ENCODE assay signal across 1 cellular context in the genomic region with DNA sequence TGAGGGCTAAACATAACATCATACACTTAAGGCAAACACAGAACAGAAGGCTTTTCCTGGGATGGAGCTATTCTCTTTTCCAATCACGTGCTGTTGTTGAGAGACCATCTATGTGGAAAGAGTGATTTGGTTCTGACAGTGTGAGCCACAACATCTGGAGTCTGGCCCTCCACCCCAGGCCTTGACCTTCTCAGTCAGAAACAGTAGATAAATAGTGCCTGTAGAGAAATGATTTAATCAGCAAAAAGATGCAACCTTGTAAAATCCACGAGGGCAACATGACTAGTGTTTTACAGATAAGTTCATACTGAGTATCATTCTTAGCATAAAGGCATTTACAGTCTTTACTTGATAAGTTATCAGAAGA.
TF ChIP-seq lines count a peak whose summit lies in the region.

No MANE protein-coding gene starts in this region.

TF ChIP-seq in K562, 482 proteins besides CTCF, POLR2A, EP300 and RAD21 (continued from another document and continues in another):
- peak; percentile 21; the same call in 1 of the 2 replicates for TF ChIP-seq MAFF (IDR thresholded peaks at IDR 0.05; ENCODE audit: low read length)
- no peak for TF ChIP-seq ZNF766 (CRISPR knock-in tag; conservative IDR thresholded peaks at IDR 0.05)
- TF ChIP-seq PML (IDR thresholded peaks at IDR 0.05; ENCODE audit: low read length), result peak; percentile 68; the same call in 1 of the 2 replicates
- no peak for TF ChIP-seq SRSF9 (IDR thresholded peaks at IDR 0.05; ENCODE audit: borderline replicate concordance, low read depth, low read length)
- TF ChIP-seq ZNF586 (CRISPR knock-in tag; conservative IDR thresholded peaks at IDR 0.05), result no peak
- TF ChIP-seq, protein P1, sequence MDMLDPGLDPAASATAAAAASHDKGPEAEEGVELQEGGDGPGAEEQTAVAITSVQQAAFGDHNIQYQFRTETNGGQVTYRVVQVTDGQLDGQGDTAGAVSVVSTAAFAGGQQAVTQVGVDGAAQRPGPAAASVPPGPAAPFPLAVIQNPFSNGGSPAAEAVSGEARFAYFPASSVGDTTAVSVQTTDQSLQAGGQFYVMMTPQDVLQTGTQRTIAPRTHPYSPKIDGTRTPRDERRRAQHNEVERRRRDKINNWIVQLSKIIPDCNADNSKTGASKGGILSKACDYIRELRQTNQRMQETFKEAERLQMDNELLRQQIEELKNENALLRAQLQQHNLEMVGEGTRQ (CRISPR knock-in tag; IDR thresholded peaks at IDR 0.05), result no peak
- TF ChIP-seq HLTF (IDR thresholded peaks at IDR 0.05), result no peak
- TF ChIP-seq, protein P2, sequence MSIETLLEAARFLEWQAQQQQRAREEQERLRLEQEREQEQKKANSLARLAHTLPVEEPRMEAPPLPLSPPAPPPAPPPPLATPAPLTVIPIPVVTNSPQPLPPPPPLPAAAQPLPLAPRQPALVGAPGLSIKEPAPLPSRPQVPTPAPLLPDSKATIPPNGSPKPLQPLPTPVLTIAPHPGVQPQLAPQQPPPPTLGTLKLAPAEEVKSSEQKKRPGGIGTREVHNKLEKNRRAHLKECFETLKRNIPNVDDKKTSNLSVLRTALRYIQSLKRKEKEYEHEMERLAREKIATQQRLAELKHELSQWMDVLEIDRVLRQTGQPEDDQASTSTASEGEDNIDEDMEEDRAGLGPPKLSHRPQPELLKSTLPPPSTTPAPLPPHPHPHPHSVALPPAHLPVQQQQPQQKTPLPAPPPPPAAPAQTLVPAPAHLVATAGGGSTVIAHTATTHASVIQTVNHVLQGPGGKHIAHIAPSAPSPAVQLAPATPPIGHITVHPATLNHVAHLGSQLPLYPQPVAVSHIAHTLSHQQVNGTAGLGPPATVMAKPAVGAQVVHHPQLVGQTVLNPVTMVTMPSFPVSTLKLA (conservative IDR thresholded peaks at IDR 0.05), result no peak
- no peak for TF ChIP-seq ZSCAN32 (CRISPR knock-in tag; IDR thresholded peaks at IDR 0.05)
- no peak for TF ChIP-seq BRF1 (IDR thresholded peaks at IDR 0.05; ENCODE audit: borderline replicate concordance, extremely low read depth, insufficient read length)
- TF ChIP-seq, protein P3, sequence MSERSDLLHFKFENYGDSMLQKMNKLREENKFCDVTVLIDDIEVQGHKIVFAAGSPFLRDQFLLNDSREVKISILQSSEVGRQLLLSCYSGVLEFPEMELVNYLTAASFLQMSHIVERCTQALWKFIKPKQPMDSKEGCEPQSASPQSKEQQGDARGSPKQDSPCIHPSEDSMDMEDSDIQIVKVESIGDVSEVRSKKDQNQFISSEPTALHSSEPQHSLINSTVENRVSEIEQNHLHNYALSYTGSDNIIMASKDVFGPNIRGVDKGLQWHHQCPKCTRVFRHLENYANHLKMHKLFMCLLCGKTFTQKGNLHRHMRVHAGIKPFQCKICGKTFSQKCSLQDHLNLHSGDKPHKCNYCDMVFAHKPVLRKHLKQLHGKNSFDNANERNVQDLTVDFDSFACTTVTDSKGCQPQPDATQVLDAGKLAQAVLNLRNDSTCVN (CRISPR knock-in tag; IDR thresholded peaks at IDR 0.05), result no peak
- peak; percentile 26 for TF ChIP-seq MEIS2 (IDR thresholded peaks at IDR 0.05; ENCODE audit: partially characterized antibody)
- no peak for TF ChIP-seq PRPF4 (IDR thresholded peaks at IDR 0.05; ENCODE audit: insufficient read depth, low read depth, low read length, poor library complexity, severe bottlenecking)
- no peak for TF ChIP-seq ZNF354B (CRISPR knock-in tag; IDR thresholded peaks at IDR 0.05)
- no peak for TF ChIP-seq XRCC4 (IDR thresholded peaks at IDR 0.05; ENCODE audit: extremely low read depth, insufficient read depth, insufficient read length)
- peak; percentile 90 for TF ChIP-seq TEAD4 (IDR thresholded peaks at IDR 0.05; ENCODE audit: low read length)
- no peak for TF ChIP-seq TEAD4 (CRISPR knock-in tag; IDR thresholded peaks at IDR 0.05; ENCODE audit: borderline replicate concordance)
- TF ChIP-seq ARID2 (IDR thresholded peaks at IDR 0.05), result no peak
- TF ChIP-seq ARID1B (IDR thresholded peaks at IDR 0.05), result peak; percentile 77
- TF ChIP-seq CBFA2T2 (conservative IDR thresholded peaks at IDR 0.05), result peak; percentile 80
- no peak for TF ChIP-seq XRCC3 (IDR thresholded peaks at IDR 0.05)
- TF ChIP-seq, protein P4, sequence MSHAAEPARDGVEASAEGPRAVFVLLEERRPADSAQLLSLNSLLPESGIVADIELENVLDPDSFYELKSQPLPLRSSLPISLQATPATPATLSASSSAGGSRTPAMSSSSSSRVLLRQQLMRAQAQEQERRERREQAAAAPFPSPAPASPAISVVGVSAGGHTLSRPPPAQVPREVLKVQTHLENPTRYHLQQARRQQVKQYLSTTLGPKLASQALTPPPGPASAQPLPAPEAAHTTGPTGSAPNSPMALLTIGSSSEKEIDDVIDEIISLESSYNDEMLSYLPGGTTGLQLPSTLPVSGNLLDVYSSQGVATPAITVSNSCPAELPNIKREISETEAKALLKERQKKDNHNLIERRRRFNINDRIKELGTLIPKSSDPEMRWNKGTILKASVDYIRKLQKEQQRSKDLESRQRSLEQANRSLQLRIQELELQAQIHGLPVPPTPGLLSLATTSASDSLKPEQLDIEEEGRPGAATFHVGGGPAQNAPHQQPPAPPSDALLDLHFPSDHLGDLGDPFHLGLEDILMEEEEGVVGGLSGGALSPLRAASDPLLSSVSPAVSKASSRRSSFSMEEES (CRISPR knock-in tag; IDR thresholded peaks at IDR 0.05), result peak; percentile 17; the same call in 1 of the 2 replicates
- TF ChIP-seq, protein P5, sequence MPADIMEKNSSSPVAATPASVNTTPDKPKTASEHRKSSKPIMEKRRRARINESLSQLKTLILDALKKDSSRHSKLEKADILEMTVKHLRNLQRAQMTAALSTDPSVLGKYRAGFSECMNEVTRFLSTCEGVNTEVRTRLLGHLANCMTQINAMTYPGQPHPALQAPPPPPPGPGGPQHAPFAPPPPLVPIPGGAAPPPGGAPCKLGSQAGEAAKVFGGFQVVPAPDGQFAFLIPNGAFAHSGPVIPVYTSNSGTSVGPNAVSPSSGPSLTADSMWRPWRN (IDR thresholded peaks at IDR 0.05; ENCODE audit: low read depth), result 0 out of 2 replicates have a peak, but pooled peaks have one; percentile 20
- TF ChIP-seq ZNF133 (CRISPR knock-in tag; IDR thresholded peaks at IDR 0.05), result no peak
- TF ChIP-seq, protein P6, sequence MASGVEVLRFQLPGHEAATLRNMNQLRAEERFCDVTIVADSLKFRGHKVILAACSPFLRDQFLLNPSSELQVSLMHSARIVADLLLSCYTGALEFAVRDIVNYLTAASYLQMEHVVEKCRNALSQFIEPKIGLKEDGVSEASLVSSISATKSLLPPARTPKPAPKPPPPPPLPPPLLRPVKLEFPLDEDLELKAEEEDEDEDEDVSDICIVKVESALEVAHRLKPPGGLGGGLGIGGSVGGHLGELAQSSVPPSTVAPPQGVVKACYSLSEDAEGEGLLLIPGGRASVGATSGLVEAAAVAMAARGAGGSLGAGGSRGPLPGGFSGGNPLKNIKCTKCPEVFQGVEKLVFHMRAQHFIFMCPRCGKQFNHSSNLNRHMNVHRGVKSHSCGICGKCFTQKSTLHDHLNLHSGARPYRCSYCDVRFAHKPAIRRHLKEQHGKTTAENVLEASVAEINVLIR (CRISPR knock-in tag; IDR thresholded peaks at IDR 0.05), result no peak
- no peak for TF ChIP-seq NR4A1 (CRISPR knock-in tag; IDR thresholded peaks at IDR 0.05)
- no peak for TF ChIP-seq NR4A1 (tag; IDR thresholded peaks at IDR 0.05)
- TF ChIP-seq HEY1 (CRISPR knock-in tag; IDR thresholded peaks at IDR 0.05; ENCODE audit: borderline replicate concordance), result no peak
- no peak for TF ChIP-seq SMAD1 (IDR thresholded peaks at IDR 0.05; ENCODE audit: low read depth, low read length, partially characterized antibody)
- no peak for TF ChIP-seq NFIX (CRISPR knock-in tag; IDR thresholded peaks at IDR 0.05; ENCODE audit: low read depth)
- no peak for TF ChIP-seq BHLHE40 (IDR thresholded peaks at IDR 0.05; ENCODE audit: low read length)
- TF ChIP-seq ZNF316 (IDR thresholded peaks at IDR 0.05), result peak; percentile 64
- TF ChIP-seq, protein P7, sequence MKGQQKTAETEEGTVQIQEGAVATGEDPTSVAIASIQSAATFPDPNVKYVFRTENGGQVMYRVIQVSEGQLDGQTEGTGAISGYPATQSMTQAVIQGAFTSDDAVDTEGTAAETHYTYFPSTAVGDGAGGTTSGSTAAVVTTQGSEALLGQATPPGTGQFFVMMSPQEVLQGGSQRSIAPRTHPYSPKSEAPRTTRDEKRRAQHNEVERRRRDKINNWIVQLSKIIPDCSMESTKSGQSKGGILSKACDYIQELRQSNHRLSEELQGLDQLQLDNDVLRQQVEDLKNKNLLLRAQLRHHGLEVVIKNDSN (CRISPR knock-in tag; IDR thresholded peaks at IDR 0.05), result no peak
- peak; percentile 65 for TF ChIP-seq CCNT2 (IDR thresholded peaks at IDR 0.05; ENCODE audit: borderline replicate concordance, extremely low read depth, insufficient read length, low read depth, low read length)
- no peak for TF ChIP-seq LARP7 (IDR thresholded peaks at IDR 0.05)
- TF ChIP-seq, protein P8, sequence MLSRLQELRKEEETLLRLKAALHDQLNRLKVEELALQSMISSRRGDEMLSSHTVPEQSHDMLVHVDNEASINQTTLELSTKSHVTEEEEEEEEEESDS (CRISPR knock-in tag; IDR thresholded peaks at IDR 0.05), result no peak
- TF ChIP-seq BRD4 (IDR thresholded peaks at IDR 0.05), result no peak
- TF ChIP-seq, protein P9, sequence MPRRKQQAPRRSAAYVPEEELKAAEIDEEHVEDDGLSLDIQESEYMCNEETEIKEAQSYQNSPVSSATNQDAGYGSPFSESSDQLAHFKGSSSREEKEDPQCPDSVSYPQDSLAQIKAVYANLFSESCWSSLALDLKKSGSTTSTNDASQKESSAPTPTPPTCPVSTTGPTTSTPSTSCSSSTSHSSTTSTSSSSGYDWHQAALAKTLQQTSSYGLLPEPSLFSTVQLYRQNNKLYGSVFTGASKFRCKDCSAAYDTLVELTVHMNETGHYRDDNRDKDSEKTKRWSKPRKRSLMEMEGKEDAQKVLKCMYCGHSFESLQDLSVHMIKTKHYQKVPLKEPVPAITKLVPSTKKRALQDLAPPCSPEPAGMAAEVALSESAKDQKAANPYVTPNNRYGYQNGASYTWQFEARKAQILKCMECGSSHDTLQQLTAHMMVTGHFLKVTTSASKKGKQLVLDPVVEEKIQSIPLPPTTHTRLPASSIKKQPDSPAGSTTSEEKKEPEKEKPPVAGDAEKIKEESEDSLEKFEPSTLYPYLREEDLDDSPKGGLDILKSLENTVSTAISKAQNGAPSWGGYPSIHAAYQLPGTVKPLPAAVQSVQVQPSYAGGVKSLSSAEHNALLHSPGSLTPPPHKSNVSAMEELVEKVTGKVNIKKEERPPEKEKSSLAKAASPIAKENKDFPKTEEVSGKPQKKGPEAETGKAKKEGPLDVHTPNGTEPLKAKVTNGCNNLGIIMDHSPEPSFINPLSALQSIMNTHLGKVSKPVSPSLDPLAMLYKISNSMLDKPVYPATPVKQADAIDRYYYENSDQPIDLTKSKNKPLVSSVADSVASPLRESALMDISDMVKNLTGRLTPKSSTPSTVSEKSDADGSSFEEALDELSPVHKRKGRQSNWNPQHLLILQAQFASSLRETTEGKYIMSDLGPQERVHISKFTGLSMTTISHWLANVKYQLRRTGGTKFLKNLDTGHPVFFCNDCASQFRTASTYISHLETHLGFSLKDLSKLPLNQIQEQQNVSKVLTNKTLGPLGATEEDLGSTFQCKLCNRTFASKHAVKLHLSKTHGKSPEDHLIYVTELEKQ (CRISPR knock-in tag; IDR thresholded peaks at IDR 0.05), result no peak
- TF ChIP-seq NCOR1 (IDR thresholded peaks at IDR 0.05), result peak; percentile 59
- no peak for TF ChIP-seq MIER1 (IDR thresholded peaks at IDR 0.05; ENCODE audit: low read depth)
- peak in 1 of 2 experiments; percentile 29; a peak in 1 of 4 replicates for TF ChIP-seq KDM1A (IDR thresholded peaks at IDR 0.05)
- TF ChIP-seq ZNF764 (CRISPR knock-in tag; IDR thresholded peaks at IDR 0.05; ENCODE audit: low read depth), result no peak
- TF ChIP-seq, protein P10, sequence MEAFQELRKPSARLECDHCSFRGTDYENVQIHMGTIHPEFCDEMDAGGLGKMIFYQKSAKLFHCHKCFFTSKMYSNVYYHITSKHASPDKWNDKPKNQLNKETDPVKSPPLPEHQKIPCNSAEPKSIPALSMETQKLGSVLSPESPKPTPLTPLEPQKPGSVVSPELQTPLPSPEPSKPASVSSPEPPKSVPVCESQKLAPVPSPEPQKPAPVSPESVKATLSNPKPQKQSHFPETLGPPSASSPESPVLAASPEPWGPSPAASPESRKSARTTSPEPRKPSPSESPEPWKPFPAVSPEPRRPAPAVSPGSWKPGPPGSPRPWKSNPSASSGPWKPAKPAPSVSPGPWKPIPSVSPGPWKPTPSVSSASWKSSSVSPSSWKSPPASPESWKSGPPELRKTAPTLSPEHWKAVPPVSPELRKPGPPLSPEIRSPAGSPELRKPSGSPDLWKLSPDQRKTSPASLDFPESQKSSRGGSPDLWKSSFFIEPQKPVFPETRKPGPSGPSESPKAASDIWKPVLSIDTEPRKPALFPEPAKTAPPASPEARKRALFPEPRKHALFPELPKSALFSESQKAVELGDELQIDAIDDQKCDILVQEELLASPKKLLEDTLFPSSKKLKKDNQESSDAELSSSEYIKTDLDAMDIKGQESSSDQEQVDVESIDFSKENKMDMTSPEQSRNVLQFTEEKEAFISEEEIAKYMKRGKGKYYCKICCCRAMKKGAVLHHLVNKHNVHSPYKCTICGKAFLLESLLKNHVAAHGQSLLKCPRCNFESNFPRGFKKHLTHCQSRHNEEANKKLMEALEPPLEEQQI (IDR thresholded peaks at IDR 0.05), result no peak
- 0 out of 4 replicates have a peak, but pooled peaks of 1 of the 2 experiments have one; percentile 36 for TF ChIP-seq RCOR1 (IDR thresholded peaks at IDR 0.05; ENCODE audit: borderline replicate concordance in 1 of 2, low read depth in 2 of 2, low read length in 2 of 2)
- TF ChIP-seq, protein P11, sequence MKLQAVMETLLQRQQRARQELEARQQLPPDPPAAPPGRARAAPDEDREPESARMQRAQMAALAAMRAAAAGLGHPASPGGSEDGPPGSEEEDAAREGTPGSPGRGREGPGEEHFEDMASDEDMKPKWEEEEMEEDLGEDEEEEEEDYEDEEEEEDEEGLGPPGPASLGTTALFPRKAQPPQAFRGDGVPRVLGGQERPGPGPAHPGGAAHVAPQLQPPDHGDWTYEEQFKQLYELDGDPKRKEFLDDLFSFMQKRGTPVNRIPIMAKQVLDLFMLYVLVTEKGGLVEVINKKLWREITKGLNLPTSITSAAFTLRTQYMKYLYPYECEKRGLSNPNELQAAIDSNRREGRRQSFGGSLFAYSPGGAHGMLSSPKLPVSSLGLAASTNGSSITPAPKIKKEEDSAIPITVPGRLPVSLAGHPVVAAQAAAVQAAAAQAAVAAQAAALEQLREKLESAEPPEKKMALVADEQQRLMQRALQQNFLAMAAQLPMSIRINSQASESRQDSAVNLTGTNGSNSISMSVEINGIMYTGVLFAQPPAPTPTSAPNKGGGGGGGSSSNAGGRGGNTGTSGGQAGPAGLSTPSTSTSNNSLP (IDR thresholded peaks at IDR 0.05; ENCODE audit: borderline replicate concordance, low read depth, low read length), result no peak
- no peak for TF ChIP-seq SIN3A (IDR thresholded peaks at IDR 0.05; ENCODE audit: borderline replicate concordance in 2 of 2, control insufficient read depth in 1 of 2, low read depth in 2 of 2, low read length in 2 of 2)
- 0 out of 2 replicates have a peak, but pooled peaks have one; percentile 27 for TF ChIP-seq HDAC2 (IDR thresholded peaks at IDR 0.05)
- no peak for TF ChIP-seq E2F3 (CRISPR knock-in tag; IDR thresholded peaks at IDR 0.05)
- TF ChIP-seq CCAR2 (IDR thresholded peaks at IDR 0.05; ENCODE audit: low read depth, low read length), result no peak
- TF ChIP-seq, protein P12, sequence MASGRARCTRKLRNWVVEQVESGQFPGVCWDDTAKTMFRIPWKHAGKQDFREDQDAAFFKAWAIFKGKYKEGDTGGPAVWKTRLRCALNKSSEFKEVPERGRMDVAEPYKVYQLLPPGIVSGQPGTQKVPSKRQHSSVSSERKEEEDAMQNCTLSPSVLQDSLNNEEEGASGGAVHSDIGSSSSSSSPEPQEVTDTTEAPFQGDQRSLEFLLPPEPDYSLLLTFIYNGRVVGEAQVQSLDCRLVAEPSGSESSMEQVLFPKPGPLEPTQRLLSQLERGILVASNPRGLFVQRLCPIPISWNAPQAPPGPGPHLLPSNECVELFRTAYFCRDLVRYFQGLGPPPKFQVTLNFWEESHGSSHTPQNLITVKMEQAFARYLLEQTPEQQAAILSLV (tag; IDR thresholded peaks at IDR 0.05), result no peak
